15 cellular contexts compared by ENCODE assay signal in the genomic region with DNA sequence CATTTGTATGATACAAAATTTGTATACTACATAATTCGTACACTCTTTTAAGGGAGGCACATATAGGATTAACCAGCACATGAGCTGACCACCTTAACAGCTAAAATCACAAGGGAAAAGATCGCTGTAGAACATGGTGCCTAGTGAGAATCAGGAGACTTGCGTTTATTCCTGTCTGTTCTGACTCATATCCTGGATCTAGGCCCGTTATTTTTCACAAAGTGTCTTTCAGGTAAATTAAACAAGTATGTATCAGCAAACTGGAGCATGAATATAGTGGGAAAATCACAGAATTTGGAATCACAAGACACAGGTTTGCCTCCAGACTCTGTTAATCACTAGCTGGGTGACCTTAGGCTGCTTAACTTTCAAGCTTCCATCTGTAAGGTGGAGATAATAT. TPM values are rescaled to one million over a fixed set of nuclear protein-coding genes. Genes with fewer than 3 reads are reported as not detected.
"Had no signal": no experiment of that assay in that cellular context is flagged by ENCODE, and none has a peak within 500 bp of the region (broad histone marks: within the 10 kb centered on the region; RNA-seq: fewer than 3 reads in every experiment).

No MANE protein-coding gene starts in this region.

- DNase-seq: activated CD4-positive, alpha-beta memory T cell treated with anti-CD3 and anti-CD28 coated beads for 36 hours; activated effector memory CD4-positive, alpha-beta T cell treated with Interleukin-2 at 50 U/mL for 16 hours; activated naive CD4-positive, alpha-beta T cell treated with anti-CD3 and anti-CD28 coated beads, Interleukin-2, amount 50 U/mL, for 16 hours; activated T-cell treated with anti-CD3 and anti-CD28 coated beads, Interleukin-2, amount 50 U/mL, for 4 hours; central memory CD4-positive, alpha-beta T cell; effector CD4-positive, alpha-beta T cell; kidney glomerular epithelial cell had no signal

- H3K4me2 ChIP-seq: hepatocyte had no signal

- FAIRE-seq: astrocyte had no signal

- H2AFZ ChIP-seq: hepatocyte had no signal

- ATAC-seq: activated T-cell treated with anti-CD3 and anti-CD28 coated beads, Interleukin-2, amount 50 U/mL, for 4 hours; sciatic nerve had no signal

- H3K9me3 ChIP-seq: prostate gland had no signal

- H3K27me3 ChIP-seq: hepatocyte had no signal

- H3K4me1 ChIP-seq: prostate gland had no signal

- H3K4me3 ChIP-seq: coronary artery, hepatocyte, prostate gland had no signal

- H3K79me2 ChIP-seq: hepatocyte had no signal

- H3K27ac ChIP-seq: coronary artery, hepatocyte, prostate gland, VCaP had no signal

- H3K36me3 ChIP-seq: prostate gland had no signal

RNA-seq across cellular contexts. Expression of a gene that starts 52.4 kb away (rescaled TPM):
- total RNA-seq: activated CD4-positive, alpha-beta memory T cell treated with anti-CD3 and anti-CD28 coated beads for 36 hours; activated T-cell treated with anti-CD3 and anti-CD28 coated beads, Interleukin-2, amount 50 U/mL, for 4 hours; astrocyte; epithelial cell of proximal tubule; T-helper 1 cell treated with Interleukin-12 subunit alpha and Interleukin-12 subunit beta and Interleukin-4 antibody, amounts not matched to agents 30 ng/mL and 1 ng/mL, for 36 hours had no signal
- polyA plus RNA-seq: hepatocyte had no signal
